ENCODE assay signal across 12 cellular contexts in the genomic region with DNA sequence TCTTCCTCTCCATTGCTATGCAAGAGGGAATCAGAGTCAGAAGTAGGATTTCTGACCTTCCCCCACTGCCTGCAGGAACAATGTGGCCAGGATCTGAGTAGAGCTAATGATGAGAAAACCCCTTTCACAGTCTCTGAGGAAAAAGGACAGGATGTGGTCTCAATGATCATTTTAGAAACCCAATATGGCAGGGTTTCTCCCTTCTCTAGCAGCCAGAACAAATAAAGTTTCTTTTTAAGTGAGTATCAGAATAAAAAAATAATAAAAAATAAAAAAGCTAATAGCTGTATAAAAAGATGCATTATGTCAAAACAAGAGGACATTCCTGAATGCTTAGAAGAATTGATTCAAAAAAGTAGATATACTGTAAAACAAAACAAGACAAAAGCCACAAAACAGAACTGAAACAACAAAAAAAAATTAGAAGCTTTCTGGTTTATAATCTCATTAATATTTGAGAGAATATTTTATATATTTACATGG.
DNase-seq lines count a peak whose midpoint lies in the region; ATAC-seq, FAIRE-seq and TF ChIP-seq lines count a peak whose summit lies in the region.
"Had no signal": no experiment of that assay in that cellular context is flagged by ENCODE, and none has a peak within 500 bp of the region (broad histone marks: within the 10 kb centered on the region; RNA-seq: fewer than 3 reads in every experiment).

No MANE protein-coding gene starts in this region.

- ATAC-seq in GM19455 (IDR thresholded peaks at IDR 0.05; ENCODE audit: unreplicated experiment): peak; percentile 96
- peak; percentile 97 for ATAC-seq in HG03045 (IDR thresholded peaks at IDR 0.05; ENCODE audit: unreplicated experiment)
- ATAC-seq in gastroesophageal sphincter: no peak
- ATAC-seq: HCT116 had no signal

- no peak overlapping the region for H3K27ac ChIP-seq in gastroesophageal sphincter
- H3K27ac ChIP-seq: neutrophil had no signal

- TF ChIP-seq POLR2A in gastroesophageal sphincter (IDR thresholded peaks at IDR 0.05): no peak

- H3K4me1 ChIP-seq in gastroesophageal sphincter: no peaks in the 10 kb centered on the region

- CTCF ChIA-PET in GM10248 (lab: Yijun Ruan, JAX): interaction anchor here (1.0 to 2.7 kb wide), 3 partner anchors 12 to 108 kb away, joined by 3 to 10 read pairs (median 5); no protein-coding TSS in a partner anchor

- H3K27me3 ChIP-seq in gastroesophageal sphincter: no peaks in the 10 kb centered on the region
- H3K27me3 ChIP-seq: neutrophil had no signal

- TF ChIP-seq EP300 in gastroesophageal sphincter (IDR thresholded peaks at IDR 0.05): no peak

- no peaks in the 10 kb centered on the region for H3K36me3 ChIP-seq in gastroesophageal sphincter
- H3K36me3 ChIP-seq: neutrophil had no signal

- H3K9me3 ChIP-seq in gastroesophageal sphincter: no peaks in the 10 kb centered on the region
- H3K9me3 ChIP-seq: neutrophil had no signal

- DNase-seq in GM10248 (ENCODE audit: extremely low spot score): peak; percentile 19
- DNase-seq in GM03348 (ENCODE audit: low spot score): no peak
- no peak for DNase-seq in urothelium cell line (ENCODE audit: low spot score)
- DNase-seq in HTR-8/SVneo (ENCODE audit: insufficient read length, low spot score): no peak
- DNase-seq: head of caudate nucleus, NCI-H510A had no signal

- POLR2A ChIA-PET in GM10248 (lab: Yijun Ruan, JAX): no interaction called here

- no peak overlapping the region for H3K4me3 ChIP-seq in gastroesophageal sphincter

- TF ChIP-seq CTCF in GM10248 (IDR thresholded peaks at IDR 0.05; ENCODE audit: control extremely low read depth, extremely low read depth, low read depth, missing control alignments): no peak
- TF ChIP-seq CTCF in gastroesophageal sphincter (IDR thresholded peaks at IDR 0.05): no peak

- peak; percentile 28 for FAIRE-seq in TTC549 (lab: Jason Lieb, UNC)
- no peak for FAIRE-seq in urothelium cell line (lab: Jason Lieb, UNC)
- no peak for FAIRE-seq in HTR-8/SVneo (lab: Jason Lieb, UNC)
